Comparison of ENCODE assay signal across 10 cellular contexts in the genomic region with DNA sequence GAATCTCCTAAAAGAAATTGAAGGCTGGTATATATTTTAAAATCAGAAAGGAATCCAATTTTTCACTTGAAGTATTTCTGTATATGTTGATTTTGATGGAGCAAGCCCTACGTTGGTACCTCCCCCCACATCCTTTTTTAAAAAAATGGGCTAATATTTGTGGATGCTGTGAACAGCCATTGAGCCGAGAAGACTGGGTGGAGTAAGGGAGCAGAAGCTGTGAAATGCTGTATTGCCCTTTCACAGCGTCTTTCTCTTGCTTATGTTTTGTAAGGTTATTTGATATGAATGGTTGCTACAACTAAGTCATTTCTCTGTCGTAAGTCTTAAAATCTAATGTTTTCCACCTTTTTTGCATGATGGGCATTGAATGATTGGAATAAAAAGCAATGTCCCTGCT.
DNase-seq lines count a peak whose midpoint lies in the region; ATAC-seq and TF ChIP-seq lines count a peak whose summit lies in the region.
"Had no signal": no experiment of that assay in that cellular context is flagged by ENCODE, and none has a peak within 500 bp of the region (broad histone marks: within the 10 kb centered on the region; RNA-seq: fewer than 3 reads in every experiment).

No MANE protein-coding gene starts in this region.

- H3K9me3 ChIP-seq in DOHH2 (ENCODE audit: control insufficient read depth, insufficient read depth, low read length): no peaks in the 10 kb centered on the region
- no peaks in the 10 kb centered on the region for H3K9me3 ChIP-seq in effector memory CD4-positive, alpha-beta T cell (ENCODE audit: control insufficient read depth, low read length)
- no peaks in the 10 kb centered on the region for H3K9me3 ChIP-seq in neutrophil
- H3K9me3 ChIP-seq: prostate gland had no signal

- peaks cover 70% of the 10 kb centered on the region for H3K79me2 ChIP-seq in DOHH2 (ENCODE audit: control insufficient read depth, low read length)

- H3K4me3 ChIP-seq in DOHH2 (ENCODE audit: low read length) (peak overlapping the region; percentile 92), neutrophil (ENCODE audit: low read depth in 1 of 2, low read length in 1 of 2) (peak overlapping the region; percentile 85 to 98)
- peak overlapping the region; percentile 99 for H3K4me3 ChIP-seq in effector memory CD4-positive, alpha-beta T cell (ENCODE audit: insufficient read depth, low read depth, low read length, poor library complexity, severe bottlenecking)

- H3K36me3 ChIP-seq in DOHH2 (ENCODE audit: control insufficient read depth, low read length) (peaks cover 39% of the 10 kb centered on the region), neutrophil (no peaks in the 10 kb centered on the region)
- no peaks in the 10 kb centered on the region for H3K36me3 ChIP-seq in effector memory CD4-positive, alpha-beta T cell (ENCODE audit: control insufficient read depth, insufficient read depth, low read length)
- H3K36me3 ChIP-seq: prostate gland had no signal

- H3F3A ChIP-seq in DOHH2 (ENCODE audit: control insufficient read depth, insufficient read depth): peaks cover 4% of the 10 kb centered on the region; the same call in 1 of the 2 replicates

- H3K9me2 ChIP-seq in DOHH2 (replicated peaks; ENCODE audit: control insufficient read depth, low read length): no peaks in the 10 kb centered on the region

- H4K20me1 ChIP-seq in DOHH2 (ENCODE audit: control insufficient read depth, insufficient read depth, low read depth, low read length): peaks cover 24% of the 10 kb centered on the region

- no peak overlapping the region for H3K27ac ChIP-seq in DOHH2 (ENCODE audit: low read depth, low read length)
- H3K27ac ChIP-seq in effector memory CD4-positive, alpha-beta T cell (ENCODE audit: insufficient read depth, low read length, poor library complexity, severe bottlenecking): peak overlapping the region; percentile 97
- peak overlapping the region; percentile 1 for H3K27ac ChIP-seq in neutrophil

- H3K27me3 ChIP-seq in DOHH2 (ENCODE audit: control insufficient read depth, low read length) (no peaks in the 10 kb centered on the region), neutrophil (no peaks in the 10 kb centered on the region)
- no peaks in the 10 kb centered on the region for H3K27me3 ChIP-seq in effector memory CD4-positive, alpha-beta T cell (replicated peaks; ENCODE audit: control insufficient read depth, insufficient read depth, low read length, poor library complexity, severe bottlenecking)

- ATAC-seq in HG03108 (IDR thresholded peaks at IDR 0.05; ENCODE audit: unreplicated experiment): no peak

- H3K4me2 ChIP-seq in DOHH2 (ENCODE audit: low read length): peak overlapping the region; percentile 80

- TF ChIP-seq CTCF in DOHH2 (IDR thresholded peaks at IDR 0.05; ENCODE audit: low read depth, low read length, poor library complexity, severe bottlenecking): no peak
- no peak for TF ChIP-seq CTCF in neutrophil (IDR thresholded peaks at IDR 0.05)

- peak; percentile 39 for DNase-seq in NCI-H2171 treated with DMSO at 0.1 percent for 48 hours (lab: John Stamatoyannopoulos, UW)
- no peak for DNase-seq in effector memory CD4-positive, alpha-beta T cell
- no peak for DNase-seq in NCI-H187 (lab: John Stamatoyannopoulos, UW)
- no peak for DNase-seq in GDM1 (lab: John Stamatoyannopoulos, UW)
- no peak for DNase-seq in SHP77 (lab: John Stamatoyannopoulos, UW)
- DNase-seq: activated CD4-positive, CD25-positive, alpha-beta regulatory T cell had no signal

- peaks cover 45% of the 10 kb centered on the region for H3K4me1 ChIP-seq in DOHH2 (ENCODE audit: control insufficient read depth, low read length)
- H3K4me1 ChIP-seq in effector memory CD4-positive, alpha-beta T cell (ENCODE audit: control insufficient read depth, insufficient read depth, low read length, poor library complexity, severe bottlenecking): peaks cover 20% of the 10 kb centered on the region
- H3K4me1 ChIP-seq in neutrophil (ENCODE audit: control insufficient read depth in 1 of 2, insufficient read depth in 1 of 2, low read depth in 1 of 2, low read length in 1 of 2): peaks cover 35 to 47% of the 10 kb centered on the region in 2 experiments
